Comparison of ENCODE assay signal across 8 cellular contexts in the genomic region with DNA sequence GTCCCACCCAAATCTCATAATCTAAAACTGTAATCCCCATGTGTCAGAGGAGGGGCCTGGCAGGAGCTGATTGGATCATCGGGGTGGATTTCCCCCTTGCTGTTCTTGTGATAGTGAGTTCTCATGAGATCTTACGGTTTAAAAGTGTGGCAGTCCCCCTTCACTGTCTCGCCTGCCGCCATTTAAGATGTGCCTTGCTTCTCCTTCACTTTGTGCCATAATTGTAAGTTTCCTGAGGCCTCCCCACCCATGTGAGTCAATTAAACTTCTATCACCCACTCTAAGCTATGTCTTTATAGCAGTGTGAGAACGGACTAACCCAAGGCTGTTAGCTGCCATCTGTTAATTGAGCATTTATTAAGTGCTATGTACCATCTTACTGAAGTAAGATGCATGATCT.
"Had no signal": no experiment of that assay in that cellular context is flagged by ENCODE, and none has a peak within 500 bp of the region (broad histone marks: within the 10 kb centered on the region; RNA-seq: fewer than 3 reads in every experiment).

No MANE protein-coding gene starts in this region.

- H2AFZ ChIP-seq: GM23338 had no signal

- DNase-seq: H9, HCEC 1CT, HFFc6, IMR-90, KG1 had no signal

- H3K4me2 ChIP-seq: GM23338 had no signal

- H3K27ac ChIP-seq: HL-60 had no signal

- H3K4me3 ChIP-seq: GM23338, K562 had no signal
